In the genomic region with DNA sequence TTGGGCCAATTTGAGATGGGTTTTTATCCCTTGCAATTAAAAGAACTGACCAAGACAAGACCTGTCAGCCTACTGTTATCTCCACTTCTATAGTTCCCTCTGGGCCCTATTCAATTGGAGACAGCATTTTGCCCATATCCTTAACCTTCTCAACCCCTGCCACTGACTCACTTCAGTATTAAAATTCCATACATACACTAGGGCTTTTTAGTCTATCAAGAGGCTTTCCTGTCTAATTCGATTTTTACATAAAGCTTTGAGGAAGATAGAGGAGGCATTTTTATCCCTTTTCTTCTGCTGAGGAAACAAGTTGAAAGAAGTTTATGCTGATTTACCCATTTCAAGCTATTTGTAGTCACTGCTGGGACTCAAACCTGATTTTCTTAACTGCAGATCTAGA, we compare ENCODE assay signal across 1 cellular context.
TF ChIP-seq lines count a peak whose summit lies in the region.

No MANE protein-coding gene starts in this region.

TF ChIP-seq in IMR-90, 13 proteins besides CTCF, POLR2A, EP300 and RAD21:
- TF ChIP-seq CEBPB (IDR thresholded peaks at IDR 0.05; ENCODE audit: low read depth, low read length) (no peak), MAZ (IDR thresholded peaks at IDR 0.05; ENCODE audit: borderline replicate concordance, low read depth, low read length) (no peak), NFE2L2 (IDR thresholded peaks at IDR 0.05; ENCODE audit: low read depth, low read length) (no peak), FOS (IDR thresholded peaks at IDR 0.05; ENCODE audit: low read depth, low read length) (no peak), MAFK (IDR thresholded peaks at IDR 0.05; ENCODE audit: low read depth, low read length) (no peak), RFX5 (IDR thresholded peaks at IDR 0.05; ENCODE audit: low read depth, low read length) (no peak), MXI1 (IDR thresholded peaks at IDR 0.05; ENCODE audit: borderline replicate concordance, low read depth, low read length) (no peak), CHD1 (IDR thresholded peaks at IDR 0.05; ENCODE audit: low read depth, low read length) (no peak), RCOR1 (IDR thresholded peaks at IDR 0.05; ENCODE audit: insufficient replicate concordance, low read length) (no peak)
